Comparison of ENCODE assay signal across 8 cellular contexts in genomic region chr22:40856513-40857308, GRCh38. TPM values are rescaled to one million over a fixed set of nuclear protein-coding genes. Genes with fewer than 3 reads are reported as not detected.
A peak's percentile ranks its signal among the peaks of the same experiment; 100 is the strongest.
DNase-seq lines count a peak whose midpoint lies in the region; ATAC-seq and TF ChIP-seq lines count a peak whose summit lies in the region.

Gene ST13, minus strand, starts transcription at chr22:40856639. Its CDS starts 99 bp downstream, at chr22:40856540.
Gene XPNPEP3, plus strand, starts transcription at chr22:40857148. Its CDS starts 34 bp downstream, at chr22:40857182.

- peak within 1 kb of the TSS; percentile 98 for H3K4me3 Mint-ChIP-seq in activated CD4-positive, alpha-beta T cell treated with anti-CD3 and anti-CD28 coated beads, Interleukin-2, amount 10 ng/mL, durations not matched to agents 7 days and 5 days

- ATAC-seq in GM19328 (IDR thresholded peaks at IDR 0.05; ENCODE audit: unreplicated experiment), result peak; percentile 84
- ATAC-seq in HG03520 (IDR thresholded peaks at IDR 0.05; ENCODE audit: unreplicated experiment), result peak; percentile 75
- peak; percentile 92 for ATAC-seq in left colon

- CTCF ChIA-PET in activated CD4-positive, alpha-beta T cell treated with anti-CD3 and anti-CD28 coated beads, Interleukin-2, amount 10 ng/mL, durations not matched to agents 7 days and 5 days (lab: Charles Lee), result interaction anchor here (0.5 to 4.7 kb wide), 8 partner anchors 10 to 201 kb away, joined by 3 to 21 read pairs (median 4); partner anchors contain the start of gene SLC25A17

- peak within 1 kb of the TSS; percentile 81 for H3K4me3 ChIP-seq in coronary artery

- no peaks in the 10 kb centered on the region for H3K27me3 Mint-ChIP-seq in activated CD4-positive, alpha-beta T cell treated with anti-CD3 and anti-CD28 coated beads, Interleukin-2, amount 10 ng/mL, durations not matched to agents 7 days and 5 days

- peak within 1 kb of the TSS; percentile 91 to 92 for H3K27ac ChIP-seq in coronary artery

- H3K27ac Mint-ChIP-seq in activated CD4-positive, alpha-beta T cell treated with anti-CD3 and anti-CD28 coated beads, Interleukin-2, amount 10 ng/mL, durations not matched to agents 7 days and 5 days, result peak within 1 kb of the TSS; percentile 100

- no peak for TF ChIP-seq CTCF in coronary artery (IDR thresholded peaks at IDR 0.05)

- H3K36me3 Mint-ChIP-seq in activated CD4-positive, alpha-beta T cell treated with anti-CD3 and anti-CD28 coated beads, Interleukin-2, amount 10 ng/mL, durations not matched to agents 7 days and 5 days (ENCODE audit: low read depth), result peaks cover 10% of the 10 kb centered on the region

- H3K9me3 Mint-ChIP-seq in activated CD4-positive, alpha-beta T cell treated with anti-CD3 and anti-CD28 coated beads, Interleukin-2, amount 10 ng/mL, durations not matched to agents 7 days and 5 days, result no peaks in the 10 kb centered on the region

- POLR2A ChIA-PET in activated CD4-positive, alpha-beta T cell treated with anti-CD3 and anti-CD28 coated beads, Interleukin-2, amount 10 ng/mL, durations not matched to agents 7 days and 5 days (lab: Charles Lee), result interaction anchor here (0.6 to 1.1 kb wide), 4 partner anchors 19 to 236 kb away, joined by 3 to 7 read pairs (median 4); no protein-coding TSS in a partner anchor

- peaks cover 52% of the 10 kb centered on the region for H3K4me1 Mint-ChIP-seq in activated CD4-positive, alpha-beta T cell treated with anti-CD3 and anti-CD28 coated beads, Interleukin-2, amount 10 ng/mL, durations not matched to agents 7 days and 5 days

- DNase-seq in C1 segment of cervical spinal cord (lab: John Stamatoyannopoulos, UW), result peak; percentile 89 to 100 (median 97)
- peak; percentile 98 for DNase-seq in NCI-H69 (lab: John Stamatoyannopoulos, UW)
- peak; percentile 98 for DNase-seq in activated CD4-positive, alpha-beta T cell treated with anti-CD3 and anti-CD28 coated beads, Interleukin-2, amount 10 ng/mL, durations not matched to agents 7 days and 5 days
- DNase-seq in coronary artery (ENCODE audit: low spot score), result peak; percentile 98
- peak; percentile 98 to 99 for DNase-seq in left colon
- DNase-seq in stimulated activated CD4-positive, alpha-beta T cell treated with anti-CD3 and anti-CD28 coated beads, Interleukin-1b, Interleukin-23, amount 100 ng/mL, for 48 hours, result peak; percentile 97

- intact Hi-C loops in left colon (cut with DNase I, micrococcal nuclease), result no loop called here

RNA-seq across cellular contexts. Expression of gene ST13, which starts in this region (rescaled TPM):
- 100 to 1,000 TPM; 147 to 180 TPM for total RNA-seq in activated CD4-positive, alpha-beta T cell treated with anti-CD3 and anti-CD28 coated beads, Interleukin-2, amount 10 ng/mL, durations not matched to agents 7 days and 5 days
- total RNA-seq in left colon, result 100 to 1,000 TPM; 142 to 203 TPM

RNA-seq across cellular contexts. Expression of gene XPNPEP3, which starts in this region (rescaled TPM):
- 10 to 100 TPM; 11.9 to 17.8 TPM for total RNA-seq in activated CD4-positive, alpha-beta T cell treated with anti-CD3 and anti-CD28 coated beads, Interleukin-2, amount 10 ng/mL, durations not matched to agents 7 days and 5 days
- total RNA-seq in left colon, result 10 to 100 TPM in 1 of 2 donors, 1 to 10 TPM in 1; 9.9 to 12.7 TPM

Comparison
In these comparisons a context has a peak if more than half of its experiments do, and no peak if none do; other contexts are left out.
1. Peak in every context shown above with its lines: DNase-seq, ATAC-seq, H3K4me3 ChIP-seq and H3K27ac ChIP-seq.